9 cellular contexts compared by ENCODE assay signal in genomic region chr6:154343473-154344308, GRCh38. TPM values are rescaled to one million over a fixed set of nuclear protein-coding genes. Genes with fewer than 3 reads are reported as not detected.
A peak's percentile ranks its signal among the peaks of the same experiment; 100 is the strongest.
DNase-seq lines count a peak whose midpoint lies in the region; ATAC-seq and TF ChIP-seq lines count a peak whose summit lies in the region.
"Had no signal": no experiment of that assay in that cellular context is flagged by ENCODE, and none has a peak within 500 bp of the region (broad histone marks: within the 10 kb centered on the region; RNA-seq: fewer than 3 reads in every experiment).

No MANE protein-coding gene starts in this region.

- H3K9me2 ChIP-seq in PC-9 (ENCODE audit: insufficient read depth): no peaks in the 10 kb centered on the region

- H3K9me3 ChIP-seq in HEK293 (ENCODE audit: control insufficient read depth, insufficient read depth, low read depth, low read length) (no peaks in the 10 kb centered on the region), PC-9 (ENCODE audit: insufficient read depth, low read depth) (no peaks in the 10 kb centered on the region; the same call in 1 of the 2 replicates)

- H3K4me3 ChIP-seq in HEK293 (ENCODE audit: low read depth, low read length): no peak overlapping the region
- peak overlapping the region; percentile 42; the same call in 1 of the 2 replicates for H3K4me3 ChIP-seq in PC-9
- H3K4me3 ChIP-seq in fibroblast of the aortic adventitia (ENCODE audit: low read depth, low read length): no peak overlapping the region

- intact Hi-C loops in PC-9 (cut with micrococcal nuclease; ENCODE audit: unreplicated experiment): loop anchor here (1.0 to 5.0 kb wide), 2 partner anchors 51 to 187 kb away; no protein-coding TSS in a partner anchor

- H3K4me1 ChIP-seq in HEK293 (ENCODE audit: control insufficient read depth, insufficient read depth, low read length): no peaks in the 10 kb centered on the region
- H3K4me1 ChIP-seq in PC-9 (replicated peaks; ENCODE audit: insufficient read depth): 0 out of 2 replicates have a peak, but pooled peaks cover 4% of the 10 kb centered on the region

- peak overlapping the region; percentile 74 for H2AFZ ChIP-seq in PC-9

- H3K27ac ChIP-seq in HEK293 (ENCODE audit: extremely low read depth, low read depth, low read length) (no peak overlapping the region), PC-9 (peak overlapping the region; percentile 38)

- H4K20me1 ChIP-seq in PC-9 (ENCODE audit: insufficient read depth): no peaks in the 10 kb centered on the region

- ATAC-seq in GM18517 (IDR thresholded peaks at IDR 0.05; ENCODE audit: unreplicated experiment): no peak

- H3F3A ChIP-seq in PC-9 (ENCODE audit: insufficient read depth, low read depth): no peaks in the 10 kb centered on the region

- no peaks in the 10 kb centered on the region for H3K27me3 ChIP-seq in PC-9 (ENCODE audit: insufficient read depth, low read depth)

- POLR2A ChIA-PET in HEK293 (lab: Yijun Ruan, JAX) (no interaction called here), PC-9 (lab: Charles Lee; ENCODE audit: unreplicated experiment) (interaction anchor here (0.7 kb wide), 1 partner anchor 529 kb away, joined by 3 read pairs; no protein-coding TSS in a partner anchor)

- H3K4me2 ChIP-seq in PC-9: peak overlapping the region; percentile 68

- BruUV-seq in PC-9 (replicated peaks; lab: Mats Ljungman, UMichigan): TSS peak; percentile 95

- TF ChIP-seq CTCF in HEK293 (tag by site-specific recombination; IDR thresholded peaks at IDR 0.05) (no peak), PC-9 (conservative IDR thresholded peaks at IDR 0.05) (peak; percentile 70), fibroblast of the aortic adventitia (IDR thresholded peaks at IDR 0.05; ENCODE audit: insufficient read depth, low read length) (peak; percentile 48)

- H3K36me3 ChIP-seq in HEK293 (ENCODE audit: control insufficient read depth in 2 of 2, insufficient read depth in 1 of 2, low read length in 2 of 2) (no peaks in the 10 kb centered on the region), PC-9 (ENCODE audit: low read depth) (no peaks in the 10 kb centered on the region)

- DNase-seq in PC-9: peak; percentile 76 to 92
- DNase-seq in fibroblast of the aortic adventitia (ENCODE audit: low read depth): peak; percentile 36
- DNase-seq in renal cortical epithelial cell (ENCODE audit: low read depth): peak; percentile 74
- no peak for DNase-seq in activated CD8-positive, alpha-beta memory T cell treated with anti-CD3 and anti-CD28 coated beads, Interleukin-2, amount 50 U/mL, for 4 hours
- no peak for DNase-seq in HuH-7 (ENCODE audit: low spot score)
- no peak for DNase-seq in globus pallidus (ENCODE audit: low spot score)
- DNase-seq: T-cell had no signal

- CTCF ChIA-PET in HEK293 (lab: Yijun Ruan, JAX) (no interaction called here), PC-9 (lab: Charles Lee) (no interaction called here)

- H3K79me2 ChIP-seq in PC-9 (ENCODE audit: low read depth): no peaks in the 10 kb centered on the region

TF ChIP-seq in HEK293, 187 proteins besides CTCF, POLR2A, EP300 and RAD21:
- TF ChIP-seq ZNF768 (tag by site-specific recombination; IDR thresholded peaks at IDR 0.05) (0 out of 2 replicates have a peak, but pooled peaks have one; percentile 5), ZNF629 (tag by site-specific recombination; IDR thresholded peaks at IDR 0.05) (no peak), ZBTB48 (tag by site-specific recombination; IDR thresholded peaks at IDR 0.05) (no peak), KLF7 (tag by site-specific recombination; IDR thresholded peaks at IDR 0.05; ENCODE audit: borderline replicate concordance) (no peak), KLF8 (tag by site-specific recombination; IDR thresholded peaks at IDR 0.05) (no peak)

RNA-seq across cellular contexts. Expression of gene IPCEF1, which starts 12.9 kb away (rescaled TPM):
- total RNA-seq in PC-9 (2021): 0.28 and 0.57 TPM in 2 replicates
- total RNA-seq in fibroblast of the aortic adventitia (ENCODE audit: low replicate concordance): 0.54 and 1.3 TPM in 2 replicates
- 0.40 and 1.7 TPM in 2 replicates for total RNA-seq in renal cortical epithelial cell

Comparison
In these comparisons a context has a peak if more than half of its experiments do, and no peak if none do; other contexts are left out.
1. DNase-seq: peak in PC-9 (2 of 2), fibroblast of the aortic adventitia (single experiment) and renal cortical epithelial cell (single experiment); none in activated CD8-positive, alpha-beta memory T cell treated with anti-CD3 and anti-CD28 coated beads, Interleukin-2, amount 50 U/mL, for 4 hours (single experiment), HuH-7 (single experiment) and globus pallidus (single experiment).